ENCODE assay signal across 2 cellular contexts in the genomic region with DNA sequence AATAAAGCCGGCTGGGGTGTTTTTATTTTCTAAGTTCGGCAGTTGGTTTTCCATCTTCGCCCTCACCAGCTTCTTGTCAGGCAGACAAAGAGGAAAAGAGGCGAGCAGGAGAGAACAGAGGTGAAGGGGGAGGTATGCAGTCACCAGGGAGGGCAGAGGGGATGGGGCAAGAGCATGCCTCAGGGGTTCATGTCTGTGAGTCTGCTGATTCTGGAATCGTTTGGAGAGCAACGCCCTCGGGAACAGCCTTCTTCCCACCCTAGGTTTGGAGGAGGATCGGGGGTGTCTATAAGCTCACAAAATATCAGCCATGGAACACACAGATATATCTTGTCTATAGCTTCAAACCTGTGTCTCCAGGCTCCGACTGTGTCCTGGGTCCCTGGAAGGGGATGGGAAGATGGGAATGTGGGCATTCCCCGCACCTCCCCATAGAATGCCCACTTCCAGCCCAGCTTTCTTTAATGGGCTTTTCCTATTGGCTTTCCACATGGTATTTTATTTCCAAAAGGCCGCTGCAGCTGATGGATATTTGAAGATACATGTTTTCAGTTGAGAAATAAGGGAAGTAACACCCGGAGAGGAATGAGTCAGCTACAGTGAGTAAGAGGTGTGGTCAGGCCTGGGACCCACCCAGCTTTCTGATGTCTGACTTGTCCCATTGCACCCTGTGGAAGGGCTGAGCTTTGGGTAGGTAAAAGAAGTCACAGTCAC.
TF ChIP-seq lines count a peak whose summit lies in the region.

No MANE protein-coding gene starts in this region.

TF ChIP-seq in A549, 52 proteins besides CTCF, POLR2A, EP300 and RAD21 (continued from another document):
- no peak for TF ChIP-seq PHF8 (IDR thresholded peaks at IDR 0.05; ENCODE audit: borderline replicate concordance, low read depth)
- no peak for TF ChIP-seq PBX3 (IDR thresholded peaks at IDR 0.05)
- no peak for TF ChIP-seq NR3C1 (IDR thresholded peaks at IDR 0.05)
- no peak for TF ChIP-seq NPAS2 (CRISPR knock-in tag; IDR thresholded peaks at IDR 0.05; ENCODE audit: borderline replicate concordance)
- peak; percentile 73 for TF ChIP-seq FOSL2 (IDR thresholded peaks at IDR 0.05)
- peak; percentile 69 for TF ChIP-seq FOSL2 (CRISPR knock-in tag; IDR thresholded peaks at IDR 0.05)
- TF ChIP-seq, protein P1, sequence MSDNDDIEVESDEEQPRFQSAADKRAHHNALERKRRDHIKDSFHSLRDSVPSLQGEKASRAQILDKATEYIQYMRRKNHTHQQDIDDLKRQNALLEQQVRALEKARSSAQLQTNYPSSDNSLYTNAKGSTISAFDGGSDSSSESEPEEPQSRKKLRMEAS (IDR thresholded peaks at IDR 0.05): peak; percentile 51

TF ChIP-seq in HCT116, 20 proteins besides CTCF, POLR2A, EP300 and RAD21 (continued from another document):
- TF ChIP-seq EGR1 (IDR thresholded peaks at IDR 0.05; ENCODE audit: low read depth) (no peak), ELF1 (IDR thresholded peaks at IDR 0.05; ENCODE audit: borderline replicate concordance, low read depth) (no peak), EZH2 (IDR thresholded peaks at IDR 0.05) (no peak), SRF (IDR thresholded peaks at IDR 0.05; ENCODE audit: low read depth) (no peak), YY1 (IDR thresholded peaks at IDR 0.05; ENCODE audit: extremely low read depth, insufficient replicate concordance, low read depth, low read length) (no peak), ATF3 (IDR thresholded peaks at IDR 0.05) (no peak), CBX3 (IDR thresholded peaks at IDR 0.05; ENCODE audit: low read depth) (no peak), ZNF274 (IDR thresholded peaks at IDR 0.05; ENCODE audit: low read depth, low read length) (no peak), TCF7L2 (IDR thresholded peaks at IDR 0.05; ENCODE audit: borderline replicate concordance, extremely low read depth, insufficient read depth, insufficient read length) (no peak), EZH2phosphoT487 (IDR thresholded peaks at IDR 0.05; ENCODE audit: borderline replicate concordance) (no peak), CEBPB (IDR thresholded peaks at IDR 0.05; ENCODE audit: low read depth) (peak; percentile 74)
- TF ChIP-seq, protein P1 (IDR thresholded peaks at IDR 0.05): no peak
- TF ChIP-seq, protein P2, sequence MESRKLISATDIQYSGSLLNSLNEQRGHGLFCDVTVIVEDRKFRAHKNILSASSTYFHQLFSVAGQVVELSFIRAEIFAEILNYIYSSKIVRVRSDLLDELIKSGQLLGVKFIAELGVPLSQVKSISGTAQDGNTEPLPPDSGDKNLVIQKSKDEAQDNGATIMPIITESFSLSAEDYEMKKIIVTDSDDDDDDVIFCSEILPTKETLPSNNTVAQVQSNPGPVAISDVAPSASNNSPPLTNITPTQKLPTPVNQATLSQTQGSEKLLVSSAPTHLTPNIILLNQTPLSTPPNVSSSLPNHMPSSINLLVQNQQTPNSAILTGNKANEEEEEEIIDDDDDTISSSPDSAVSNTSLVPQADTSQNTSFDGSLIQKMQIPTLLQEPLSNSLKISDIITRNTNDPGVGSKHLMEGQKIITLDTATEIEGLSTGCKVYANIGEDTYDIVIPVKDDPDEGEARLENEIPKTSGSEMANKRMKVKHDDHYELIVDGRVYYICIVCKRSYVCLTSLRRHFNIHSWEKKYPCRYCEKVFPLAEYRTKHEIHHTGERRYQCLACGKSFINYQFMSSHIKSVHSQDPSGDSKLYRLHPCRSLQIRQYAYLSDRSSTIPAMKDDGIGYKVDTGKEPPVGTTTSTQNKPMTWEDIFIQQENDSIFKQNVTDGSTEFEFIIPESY (IDR thresholded peaks at IDR 0.05; ENCODE audit: extremely low read depth, insufficient replicate concordance, low read length): no peak
TF ChIP-seq in HCT116: peak in this region for 3.
